1 cellular context compared by ENCODE assay signal in genomic region chr3:184155644-184156521, GRCh38.
A peak's percentile ranks its signal among the peaks of the same experiment; 100 is the strongest.
TF ChIP-seq lines count a peak whose summit lies in the region.

No MANE protein-coding gene starts in this region.

TF ChIP-seq in GM12878, 131 proteins besides CTCF, POLR2A, EP300 and RAD21:
- peak; percentile 52; the same call in 1 of the 2 replicates for TF ChIP-seq SIN3A (IDR thresholded peaks at IDR 0.05; ENCODE audit: low read depth, low read length)
- TF ChIP-seq NBN (IDR thresholded peaks at IDR 0.05): 0 out of 2 replicates have a peak, but pooled peaks have one; percentile 15
- TF ChIP-seq HDAC6 (IDR thresholded peaks at IDR 0.05; ENCODE audit: unreplicated experiment): no peak
- TF ChIP-seq NKRF (conservative IDR thresholded peaks at IDR 0.05): 0 out of 2 replicates have a peak, but pooled peaks have one; percentile 47
- peak; percentile 73 for TF ChIP-seq REST (IDR thresholded peaks at IDR 0.05; ENCODE audit: low read depth, low read length)
